ENCODE assay signal across 21 cellular contexts in the genomic region with DNA sequence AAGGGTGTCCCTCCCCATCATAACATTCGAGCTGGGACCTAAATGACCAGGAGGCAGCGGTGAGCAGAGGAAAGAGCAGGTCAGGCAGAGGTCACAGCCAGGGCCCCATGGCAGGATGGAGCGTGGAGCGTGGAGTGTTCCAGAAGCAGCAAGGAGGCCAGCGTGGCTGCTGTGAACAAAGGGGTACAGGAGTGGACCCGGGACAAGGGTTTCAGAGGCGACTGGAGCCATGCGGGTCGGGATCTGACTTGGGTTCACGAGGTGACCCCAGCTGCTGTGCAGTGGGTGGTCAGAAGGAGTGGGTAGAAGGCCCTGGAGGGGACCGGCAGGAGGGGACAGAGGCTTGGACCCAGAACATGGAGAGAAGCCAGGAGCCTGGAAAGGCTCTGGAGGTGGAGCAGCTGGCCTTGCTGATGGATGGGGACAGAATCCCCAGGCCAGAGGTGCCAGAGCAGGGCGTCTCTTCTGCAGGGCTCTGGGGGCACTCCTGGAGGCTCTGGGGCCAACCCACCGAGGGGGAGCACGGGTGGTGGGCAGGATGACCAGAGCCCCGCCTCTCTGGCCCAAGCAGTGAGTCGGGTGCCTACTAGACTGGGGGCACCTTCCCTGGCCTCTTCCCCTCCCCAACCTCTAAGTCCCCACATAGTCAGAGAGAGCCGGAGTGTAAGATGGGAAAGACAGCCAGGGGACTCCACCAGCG. TPM values are rescaled to one million over a fixed set of nuclear protein-coding genes. Genes with fewer than 3 reads are reported as not detected.
A peak's percentile ranks its signal among the peaks of the same experiment; 100 is the strongest.
DNase-seq lines count a peak whose midpoint lies in the region; ATAC-seq and TF ChIP-seq lines count a peak whose summit lies in the region.
"Had no signal": no experiment of that assay in that cellular context is flagged by ENCODE, and none has a peak within 500 bp of the region (broad histone marks: within the 10 kb centered on the region; RNA-seq: fewer than 3 reads in every experiment).

No MANE protein-coding gene starts in this region.

- H3K27ac Mint-ChIP-seq in WTC11 (no peak overlapping the region), mesothelial cell of epicardium (no peak overlapping the region), type B pancreatic cell (no peak overlapping the region)
- H3K27ac Mint-ChIP-seq in activated naive CD4-positive, alpha-beta T cell treated with anti-CD3 and anti-CD28 coated beads, Interleukin-2, amount 10 ng/mL, durations not matched to agents 7 days and 5 days = no peak overlapping the region
- H3K27ac Mint-ChIP-seq: activated T-helper 17 cell treated with anti-CD3 and anti-CD28 coated beads, Interleukin-2, amount 50 U/mL, for 72 hours; GM23338 had no signal

- no peaks in the 10 kb centered on the region for H3K36me3 Mint-ChIP-seq in WTC11
- no peaks in the 10 kb centered on the region for H3K36me3 Mint-ChIP-seq in mesothelial cell of epicardium
- no peaks in the 10 kb centered on the region for H3K36me3 Mint-ChIP-seq in type B pancreatic cell
- peaks cover under 1% of the 10 kb centered on the region for H3K36me3 Mint-ChIP-seq in activated naive CD4-positive, alpha-beta T cell treated with anti-CD3 and anti-CD28 coated beads, Interleukin-2, amount 10 ng/mL, durations not matched to agents 7 days and 5 days

- H3K9me3 Mint-ChIP-seq in WTC11 (no peaks in the 10 kb centered on the region), mesothelial cell of epicardium (no peaks in the 10 kb centered on the region), type B pancreatic cell (no peaks in the 10 kb centered on the region)
- no peaks in the 10 kb centered on the region for H3K9me3 Mint-ChIP-seq in activated naive CD4-positive, alpha-beta T cell treated with anti-CD3 and anti-CD28 coated beads, Interleukin-2, amount 10 ng/mL, durations not matched to agents 7 days and 5 days
- H3K9me3 Mint-ChIP-seq: activated T-helper 17 cell treated with anti-CD3 and anti-CD28 coated beads, Interleukin-2, amount 50 U/mL, for 72 hours; GM23338 had no signal

- CTCF ChIA-PET in WTC11 (lab: Charles Lee) = interaction anchor here (1.0 to 6.2 kb wide), 3 partner anchors 8 to 69 kb away, joined by 3 to 47 read pairs (median 3); partner anchors contain the start of gene RNF207
- CTCF ChIA-PET in activated naive CD4-positive, alpha-beta T cell treated with anti-CD3 and anti-CD28 coated beads, Interleukin-2, amount 10 ng/mL, durations not matched to agents 7 days and 5 days (lab: Charles Lee) = no interaction called here

- ATAC-seq in WTC11 = no peak
- ATAC-seq: activated T-helper 17 cell treated with anti-CD3 and anti-CD28 coated beads, Interleukin-2, amount 50 U/mL, for 72 hours; GM23338 had no signal

- H3K4me1 Mint-ChIP-seq in WTC11 (peaks cover 16% of the 10 kb centered on the region), mesothelial cell of epicardium (peaks cover 23% of the 10 kb centered on the region), type B pancreatic cell (ENCODE audit: unreplicated experiment) (peaks cover 8% of the 10 kb centered on the region)
- H3K4me1 Mint-ChIP-seq in activated naive CD4-positive, alpha-beta T cell treated with anti-CD3 and anti-CD28 coated beads, Interleukin-2, amount 10 ng/mL, durations not matched to agents 7 days and 5 days = peaks cover 15% of the 10 kb centered on the region

- H3K4me3 Mint-ChIP-seq in WTC11 (peak overlapping the region; percentile 36), mesothelial cell of epicardium (peak overlapping the region; percentile 9), type B pancreatic cell (peak overlapping the region; percentile 71)
- H3K4me3 Mint-ChIP-seq in activated naive CD4-positive, alpha-beta T cell treated with anti-CD3 and anti-CD28 coated beads, Interleukin-2, amount 10 ng/mL, durations not matched to agents 7 days and 5 days = no peak overlapping the region

- POLR2A ChIA-PET in WTC11 (lab: Charles Lee) = no interaction called here

- DNase-seq in D341Med (ENCODE audit: low spot score) (peak; percentile 29), WTC11 (ENCODE audit: low spot score) (no peak), mesothelial cell of epicardium (ENCODE audit: low spot score in 2 of 2, unreplicated experiment in 2 of 2) (no peak), type B pancreatic cell (ENCODE audit: extremely low spot score, unreplicated experiment) (no peak), NCI-H524 treated with DMSO at 0.1 percent for 48 hours (lab: John Stamatoyannopoulos, UW) (no peak), HK-2 (ENCODE audit: unreplicated experiment) (no peak)
- DNase-seq in activated naive CD4-positive, alpha-beta T cell treated with anti-CD3 and anti-CD28 coated beads, Interleukin-2, amount 10 ng/mL, durations not matched to agents 7 days and 5 days = no peak
- DNase-seq: activated naive CD4-positive, alpha-beta T cell treated with anti-CD3 and anti-CD28 coated beads, Interleukin-2, amount 50 U/mL, for 16 hours; aorta; effector CD4-positive, alpha-beta T cell; hypothalamus; KBM-7; NCI-H1105; NCI-H187 treated with DMSO at 0.1 percent for 48 hours; NCI-H524; PC-9; Right ventricle myocardium superior; stimulated activated CD4-positive, alpha-beta T cell treated with anti-CD3 and anti-CD28 coated beads, Interleukin-4, amount 100 ng/mL, for 24 hours; tibial artery had no signal

- peaks cover 50% of the 10 kb centered on the region for H3K27me3 Mint-ChIP-seq in WTC11 (ENCODE audit: low read depth)
- peaks cover 17% of the 10 kb centered on the region for H3K27me3 Mint-ChIP-seq in mesothelial cell of epicardium (ENCODE audit: low read depth)
- H3K27me3 Mint-ChIP-seq in type B pancreatic cell = peaks cover 21% of the 10 kb centered on the region
- H3K27me3 Mint-ChIP-seq in activated naive CD4-positive, alpha-beta T cell treated with anti-CD3 and anti-CD28 coated beads, Interleukin-2, amount 10 ng/mL, durations not matched to agents 7 days and 5 days = peaks cover 64% of the 10 kb centered on the region

- TF ChIP-seq CTCF in WTC11 (IDR thresholded peaks at IDR 0.05) (no peak), mesothelial cell of epicardium (IDR thresholded peaks at IDR 0.05; ENCODE audit: unreplicated experiment) (no peak), type B pancreatic cell (conservative IDR thresholded peaks at IDR 0.05) (no peak)

TF ChIP-seq in WTC11, 78 proteins besides CTCF, POLR2A, EP300 and RAD21 (continues in another document):
- no peak for TF ChIP-seq CREB1 (CRISPR knock-in tag; IDR thresholded peaks at IDR 0.05)
- no peak for TF ChIP-seq ZNF416 (CRISPR knock-in tag; IDR thresholded peaks at IDR 0.05)
- no peak for TF ChIP-seq PRRX2 (CRISPR knock-in tag; IDR thresholded peaks at IDR 0.05)
- TF ChIP-seq, protein P1, sequence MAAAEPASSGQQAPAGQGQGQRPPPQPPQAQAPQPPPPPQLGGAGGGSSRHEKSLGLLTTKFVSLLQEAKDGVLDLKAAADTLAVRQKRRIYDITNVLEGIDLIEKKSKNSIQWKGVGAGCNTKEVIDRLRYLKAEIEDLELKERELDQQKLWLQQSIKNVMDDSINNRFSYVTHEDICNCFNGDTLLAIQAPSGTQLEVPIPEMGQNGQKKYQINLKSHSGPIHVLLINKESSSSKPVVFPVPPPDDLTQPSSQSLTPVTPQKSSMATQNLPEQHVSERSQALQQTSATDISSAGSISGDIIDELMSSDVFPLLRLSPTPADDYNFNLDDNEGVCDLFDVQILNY (CRISPR knock-in tag; IDR thresholded peaks at IDR 0.05) = no peak
- TF ChIP-seq GTF2I (CRISPR knock-in tag; conservative IDR thresholded peaks at IDR 0.05) = no peak
- TF ChIP-seq NFATC4 (CRISPR knock-in tag; IDR thresholded peaks at IDR 0.05) = no peak
- no peak for TF ChIP-seq EMX1 (CRISPR knock-in tag; IDR thresholded peaks at IDR 0.05)
- no peak for TF ChIP-seq ARID4B (CRISPR knock-in tag; IDR thresholded peaks at IDR 0.05; ENCODE audit: borderline replicate concordance)
- TF ChIP-seq SMAD3 (CRISPR knock-in tag; IDR thresholded peaks at IDR 0.05; ENCODE audit: borderline replicate concordance) = no peak

RNA-seq across cellular contexts. Expression of gene CHD5, which starts 2.3 kb away (rescaled TPM):
- 1.6 to 2.4 TPM (median 1.6 TPM) in 3 replicates for total RNA-seq in WTC11 (2021)
- 4.8 to 4.9 TPM (median 4.9 TPM) in 3 replicates for total RNA-seq in mesothelial cell of epicardium
- 0.70 and 3.0 TPM in 2 replicates for total RNA-seq in type B pancreatic cell (ENCODE audit: low replicate concordance)
- total RNA-seq: Right ventricle myocardium superior had no signal

RNA-seq across cellular contexts. Expression of gene RPL22, which starts 21.6 kb away (rescaled TPM):
- total RNA-seq in WTC11 (2021) = 441 to 512 TPM (median 491 TPM) in 3 replicates
- 411 to 435 TPM (median 426 TPM) in 3 replicates for total RNA-seq in mesothelial cell of epicardium
- total RNA-seq in type B pancreatic cell (ENCODE audit: low replicate concordance) = 499 and 541 TPM in 2 replicates

RNA-seq across cellular contexts. Expression of gene RNF207, which starts 28.1 kb away (rescaled TPM):
- 9.2 to 14.0 TPM (median 12.9 TPM) in 3 replicates for total RNA-seq in WTC11 (2021)
- total RNA-seq in mesothelial cell of epicardium = 467 to 481 TPM (median 477 TPM) in 3 replicates
- 34.5 and 37.0 TPM in 2 replicates for total RNA-seq in type B pancreatic cell (ENCODE audit: low replicate concordance)

RNA-seq across cellular contexts. Expression of gene ICMT, which starts 57.9 kb away (rescaled TPM):
- total RNA-seq in WTC11 (2021) (105 to 113 TPM (median 107 TPM) in 3 replicates), mesothelial cell of epicardium (35.1 to 39.8 TPM (median 39.3 TPM) in 3 replicates), type B pancreatic cell (ENCODE audit: low replicate concordance) (56.6 and 63.5 TPM in 2 replicates)

Comparison
In these comparisons a context has a peak if more than half of its experiments do, and no peak if none do; other contexts are left out.
1. RNA of gene RNF207, which starts 28.1 kb away (total RNA-seq): 467 to 481 TPM in mesothelial cell of epicardium; 34.5 to 37.0 TPM in type B pancreatic cell and 9.2 to 14.0 TPM in WTC11; every median in the first group is over 10 times any median in the second.